In the genomic region with DNA sequence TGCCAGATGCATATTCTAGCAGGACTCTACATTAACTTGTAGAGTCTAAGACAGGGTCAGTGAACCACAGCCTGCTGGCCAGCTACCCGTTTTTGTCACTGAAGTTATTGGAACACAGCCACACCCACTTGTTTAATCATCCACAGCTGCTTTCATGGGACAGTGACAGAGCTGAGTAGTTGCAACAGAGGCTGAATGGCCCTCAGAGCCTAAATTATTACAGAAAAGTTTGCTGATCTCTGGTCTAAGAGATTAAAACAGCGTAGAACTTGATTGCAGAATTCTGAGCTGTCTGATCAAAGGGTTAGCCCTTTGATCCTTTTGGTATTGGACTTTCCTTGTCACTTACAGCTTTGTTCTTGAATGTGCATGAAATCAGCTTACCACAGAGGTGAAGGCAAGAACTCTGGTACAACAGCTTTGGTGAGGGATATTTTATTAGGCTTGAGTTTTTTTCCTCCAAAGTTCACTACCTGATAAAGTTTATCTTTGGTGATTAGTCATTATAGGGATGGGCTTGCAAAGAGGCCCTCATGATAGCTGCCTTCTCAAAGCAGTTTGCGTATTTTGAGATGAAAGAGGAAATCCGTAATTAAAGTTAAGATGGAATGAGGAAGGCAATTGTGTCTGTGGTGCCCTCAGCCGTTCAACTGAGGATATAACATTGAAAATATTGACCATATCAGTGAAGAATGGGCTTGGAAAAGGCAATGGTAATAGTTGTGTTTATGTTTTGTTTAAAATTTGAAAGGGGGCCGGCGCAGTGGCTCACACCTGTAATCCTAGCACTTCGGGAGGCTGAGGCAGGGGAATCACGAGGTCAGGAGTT, we compare ENCODE assay signal across 1 cellular context.
TF ChIP-seq lines count a peak whose summit lies in the region.

No MANE protein-coding gene starts in this region.

TF ChIP-seq in HepG2, 621 proteins besides CTCF, POLR2A, EP300 and RAD21 (continued from another document and continues in another):
- TF ChIP-seq ZNF580 (CRISPR knock-in tag; IDR thresholded peaks at IDR 0.05; ENCODE audit: borderline replicate concordance, low read depth), result no peak
- TF ChIP-seq ZNF768 (CRISPR knock-in tag; IDR thresholded peaks at IDR 0.05), result no peak
- 0 out of 2 replicates have a peak, but pooled peaks have one; percentile 29 for TF ChIP-seq EHMT2 (IDR thresholded peaks at IDR 0.05; ENCODE audit: borderline replicate concordance, low read depth, low read length)
- TF ChIP-seq SAFB2 (CRISPR knock-in tag; IDR thresholded peaks at IDR 0.05; ENCODE audit: borderline replicate concordance, low read depth), result no peak
- TF ChIP-seq ZNF605 (CRISPR knock-in tag; IDR thresholded peaks at IDR 0.05), result no peak
- TF ChIP-seq, protein P1, sequence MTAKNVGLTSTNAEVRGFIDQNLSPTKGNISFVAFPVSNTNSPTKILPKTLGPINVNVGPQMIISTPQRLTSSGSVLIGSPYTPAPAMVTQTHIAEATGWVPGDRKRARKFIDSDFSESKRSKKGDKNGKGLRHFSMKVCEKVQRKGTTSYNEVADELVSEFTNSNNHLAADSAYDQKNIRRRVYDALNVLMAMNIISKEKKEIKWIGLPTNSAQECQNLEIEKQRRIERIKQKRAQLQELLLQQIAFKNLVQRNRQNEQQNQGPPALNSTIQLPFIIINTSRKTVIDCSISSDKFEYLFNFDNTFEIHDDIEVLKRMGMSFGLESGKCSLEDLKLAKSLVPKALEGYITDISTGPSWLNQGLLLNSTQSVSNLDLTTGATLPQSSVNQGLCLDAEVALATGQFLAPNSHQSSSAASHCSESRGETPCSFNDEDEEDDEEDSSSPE (CRISPR knock-in tag; IDR thresholded peaks at IDR 0.05), result no peak
- TF ChIP-seq, protein P2, sequence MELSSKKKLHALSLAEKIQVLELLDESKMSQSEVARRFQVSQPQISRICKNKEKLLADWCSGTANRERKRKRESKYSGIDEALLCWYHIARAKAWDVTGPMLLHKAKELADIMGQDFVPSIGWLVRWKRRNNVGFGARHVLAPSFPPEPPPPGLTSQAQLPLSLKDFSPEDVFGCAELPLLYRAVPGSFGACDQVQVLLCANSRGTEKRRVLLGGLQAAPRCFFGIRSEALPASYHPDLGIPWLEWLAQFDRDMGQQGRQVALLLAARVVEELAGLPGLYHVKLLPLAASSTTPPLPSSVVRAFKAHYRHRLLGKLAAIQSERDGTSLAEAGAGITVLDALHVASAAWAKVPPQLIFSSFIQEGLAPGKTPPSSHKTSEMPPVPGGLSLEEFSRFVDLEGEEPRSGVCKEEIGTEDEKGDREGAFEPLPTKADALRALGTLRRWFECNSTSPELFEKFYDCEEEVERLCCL (CRISPR knock-in tag; IDR thresholded peaks at IDR 0.05; ENCODE audit: borderline replicate concordance), result no peak
- no peak for TF ChIP-seq ZFP41 (CRISPR knock-in tag; IDR thresholded peaks at IDR 0.05; ENCODE audit: borderline replicate concordance)
- TF ChIP-seq FUBP1 (CRISPR knock-in tag; IDR thresholded peaks at IDR 0.05; ENCODE audit: borderline replicate concordance), result no peak
- TF ChIP-seq WIZ (CRISPR knock-in tag; IDR thresholded peaks at IDR 0.05), result no peak
- peak; percentile 60 for TF ChIP-seq GATAD2A (CRISPR knock-in tag; IDR thresholded peaks at IDR 0.05)
- no peak for TF ChIP-seq ZNF883 (CRISPR knock-in tag; IDR thresholded peaks at IDR 0.05; ENCODE audit: not compliant biosample characterization)
- TF ChIP-seq RBM22 (optimal IDR thresholded peaks at IDR 0.05; ENCODE audit: low read length), result no peak
- TF ChIP-seq ZNF7 (CRISPR knock-in tag; IDR thresholded peaks at IDR 0.05), result no peak
- no peak for TF ChIP-seq SYNCRIP (IDR thresholded peaks at IDR 0.05; ENCODE audit: insufficient read depth, low read depth, low read length)
- TF ChIP-seq, protein P3, sequence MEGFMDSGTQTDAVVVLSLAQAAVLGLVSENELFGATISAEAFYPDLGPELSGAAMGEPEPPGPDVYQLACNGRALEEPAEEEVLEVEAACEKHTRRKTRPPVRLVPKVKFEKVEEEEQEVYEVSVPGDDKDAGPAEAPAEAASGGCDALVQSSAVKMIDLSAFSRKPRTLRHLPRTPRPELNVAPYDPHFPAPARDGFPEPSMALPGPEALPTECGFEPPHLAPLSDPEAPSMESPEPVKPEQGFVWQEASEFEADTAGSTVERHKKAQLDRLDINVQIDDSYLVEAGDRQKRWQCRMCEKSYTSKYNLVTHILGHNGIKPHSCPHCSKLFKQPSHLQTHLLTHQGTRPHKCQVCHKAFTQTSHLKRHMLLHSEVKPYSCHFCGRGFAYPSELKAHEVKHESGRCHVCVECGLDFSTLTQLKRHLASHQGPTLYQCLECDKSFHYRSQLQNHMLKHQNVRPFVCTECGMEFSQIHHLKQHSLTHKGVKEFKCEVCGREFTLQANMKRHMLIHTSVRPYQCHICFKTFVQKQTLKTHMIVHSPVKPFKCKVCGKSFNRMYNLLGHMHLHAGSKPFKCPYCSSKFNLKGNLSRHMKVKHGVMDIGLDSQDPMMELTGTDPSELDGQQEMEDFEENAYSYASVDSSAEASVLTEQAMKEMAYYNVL (CRISPR knock-in tag; IDR thresholded peaks at IDR 0.05; ENCODE audit: borderline replicate concordance), result no peak
- no peak for TF ChIP-seq ZNF10 (CRISPR knock-in tag; IDR thresholded peaks at IDR 0.05; ENCODE audit: borderline replicate concordance, low read depth)
- TF ChIP-seq ARNTL (CRISPR knock-in tag; IDR thresholded peaks at IDR 0.05), result no peak
- TF ChIP-seq KDM5B (CRISPR knock-in tag; IDR thresholded peaks at IDR 0.05; ENCODE audit: borderline replicate concordance), result no peak
- peak; percentile 63 for TF ChIP-seq ARID5B (CRISPR knock-in tag; IDR thresholded peaks at IDR 0.05)
- TF ChIP-seq, protein P4, sequence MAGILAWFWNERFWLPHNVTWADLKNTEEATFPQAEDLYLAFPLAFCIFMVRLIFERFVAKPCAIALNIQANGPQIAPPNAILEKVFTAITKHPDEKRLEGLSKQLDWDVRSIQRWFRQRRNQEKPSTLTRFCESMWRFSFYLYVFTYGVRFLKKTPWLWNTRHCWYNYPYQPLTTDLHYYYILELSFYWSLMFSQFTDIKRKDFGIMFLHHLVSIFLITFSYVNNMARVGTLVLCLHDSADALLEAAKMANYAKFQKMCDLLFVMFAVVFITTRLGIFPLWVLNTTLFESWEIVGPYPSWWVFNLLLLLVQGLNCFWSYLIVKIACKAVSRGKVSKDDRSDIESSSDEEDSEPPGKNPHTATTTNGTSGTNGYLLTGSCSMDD (CRISPR knock-in tag; IDR thresholded peaks at IDR 0.05), result no peak
- TF ChIP-seq ZNF749 (CRISPR knock-in tag; IDR thresholded peaks at IDR 0.05; ENCODE audit: borderline replicate concordance), result no peak
- no peak for TF ChIP-seq MIXL1 (CRISPR knock-in tag; IDR thresholded peaks at IDR 0.05)
- no peak for TF ChIP-seq RCOR2 (CRISPR knock-in tag; IDR thresholded peaks at IDR 0.05)
- TF ChIP-seq FOSL2 (CRISPR knock-in tag; IDR thresholded peaks at IDR 0.05), result peak; percentile 71; the same call in 1 of the 2 replicates
- TF ChIP-seq, protein P5, sequence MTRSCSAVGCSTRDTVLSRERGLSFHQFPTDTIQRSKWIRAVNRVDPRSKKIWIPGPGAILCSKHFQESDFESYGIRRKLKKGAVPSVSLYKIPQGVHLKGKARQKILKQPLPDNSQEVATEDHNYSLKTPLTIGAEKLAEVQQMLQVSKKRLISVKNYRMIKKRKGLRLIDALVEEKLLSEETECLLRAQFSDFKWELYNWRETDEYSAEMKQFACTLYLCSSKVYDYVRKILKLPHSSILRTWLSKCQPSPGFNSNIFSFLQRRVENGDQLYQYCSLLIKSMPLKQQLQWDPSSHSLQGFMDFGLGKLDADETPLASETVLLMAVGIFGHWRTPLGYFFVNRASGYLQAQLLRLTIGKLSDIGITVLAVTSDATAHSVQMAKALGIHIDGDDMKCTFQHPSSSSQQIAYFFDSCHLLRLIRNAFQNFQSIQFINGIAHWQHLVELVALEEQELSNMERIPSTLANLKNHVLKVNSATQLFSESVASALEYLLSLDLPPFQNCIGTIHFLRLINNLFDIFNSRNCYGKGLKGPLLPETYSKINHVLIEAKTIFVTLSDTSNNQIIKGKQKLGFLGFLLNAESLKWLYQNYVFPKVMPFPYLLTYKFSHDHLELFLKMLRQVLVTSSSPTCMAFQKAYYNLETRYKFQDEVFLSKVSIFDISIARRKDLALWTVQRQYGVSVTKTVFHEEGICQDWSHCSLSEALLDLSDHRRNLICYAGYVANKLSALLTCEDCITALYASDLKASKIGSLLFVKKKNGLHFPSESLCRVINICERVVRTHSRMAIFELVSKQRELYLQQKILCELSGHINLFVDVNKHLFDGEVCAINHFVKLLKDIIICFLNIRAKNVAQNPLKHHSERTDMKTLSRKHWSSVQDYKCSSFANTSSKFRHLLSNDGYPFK (CRISPR knock-in tag; IDR thresholded peaks at IDR 0.05; ENCODE audit: borderline replicate concordance), result no peak
- TF ChIP-seq ZFP90 (CRISPR knock-in tag; IDR thresholded peaks at IDR 0.05; ENCODE audit: borderline replicate concordance), result no peak
- no peak for TF ChIP-seq ZBTB38 (CRISPR knock-in tag; IDR thresholded peaks at IDR 0.05)
- no peak for TF ChIP-seq NAIF1 (CRISPR knock-in tag; IDR thresholded peaks at IDR 0.05; ENCODE audit: borderline replicate concordance)
- TF ChIP-seq, protein P6, sequence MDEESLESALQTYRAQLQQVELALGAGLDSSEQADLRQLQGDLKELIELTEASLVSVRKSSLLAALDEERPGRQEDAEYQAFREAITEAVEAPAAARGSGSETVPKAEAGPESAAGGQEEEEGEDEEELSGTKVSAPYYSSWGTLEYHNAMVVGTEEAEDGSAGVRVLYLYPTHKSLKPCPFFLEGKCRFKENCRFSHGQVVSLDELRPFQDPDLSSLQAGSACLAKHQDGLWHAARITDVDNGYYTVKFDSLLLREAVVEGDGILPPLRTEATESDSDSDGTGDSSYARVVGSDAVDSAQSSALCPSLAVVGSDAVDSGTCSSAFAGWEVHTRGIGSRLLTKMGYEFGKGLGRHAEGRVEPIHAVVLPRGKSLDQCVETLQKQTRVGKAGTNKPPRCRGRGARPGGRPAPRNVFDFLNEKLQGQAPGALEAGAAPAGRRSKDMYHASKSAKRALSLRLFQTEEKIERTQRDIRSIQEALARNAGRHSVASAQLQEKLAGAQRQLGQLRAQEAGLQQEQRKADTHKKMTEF (CRISPR knock-in tag; IDR thresholded peaks at IDR 0.05), result no peak
- no peak for TF ChIP-seq PHB2 (IDR thresholded peaks at IDR 0.05; ENCODE audit: partially characterized antibody)
- no peak for TF ChIP-seq ZFP37 (CRISPR knock-in tag; IDR thresholded peaks at IDR 0.05; ENCODE audit: borderline replicate concordance)
- TF ChIP-seq ZNF674 (CRISPR knock-in tag; IDR thresholded peaks at IDR 0.05; ENCODE audit: low read depth), result no peak
- TF ChIP-seq CEBPB (IDR thresholded peaks at IDR 0.05; ENCODE audit: borderline replicate concordance, low read depth, low read length), result peak; percentile 88; the same call in 1 of the 2 replicates
- TF ChIP-seq MED8 (CRISPR knock-in tag; IDR thresholded peaks at IDR 0.05; ENCODE audit: insufficient replicate concordance), result no peak
- TF ChIP-seq KLF6 (CRISPR knock-in tag; IDR thresholded peaks at IDR 0.05), result no peak
- no peak for TF ChIP-seq ZMAT3 (CRISPR knock-in tag; conservative IDR thresholded peaks at IDR 0.05)
- no peak for TF ChIP-seq RFX1 (IDR thresholded peaks at IDR 0.05)
- TF ChIP-seq JUNB (CRISPR knock-in tag; IDR thresholded peaks at IDR 0.05; ENCODE audit: borderline replicate concordance), result 0 out of 2 replicates have a peak, but pooled peaks have one; percentile 22
- TF ChIP-seq HES4 (CRISPR knock-in tag; IDR thresholded peaks at IDR 0.05; ENCODE audit: borderline replicate concordance), result no peak
- TF ChIP-seq, protein P7, sequence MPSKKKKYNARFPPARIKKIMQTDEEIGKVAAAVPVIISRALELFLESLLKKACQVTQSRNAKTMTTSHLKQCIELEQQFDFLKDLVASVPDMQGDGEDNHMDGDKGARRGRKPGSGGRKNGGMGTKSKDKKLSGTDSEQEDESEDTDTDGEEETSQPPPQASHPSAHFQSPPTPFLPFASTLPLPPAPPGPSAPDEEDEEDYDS (CRISPR knock-in tag; IDR thresholded peaks at IDR 0.05), result no peak; the same call in 1 of the 2 replicates
- no peak for TF ChIP-seq ZSCAN12 (CRISPR knock-in tag; IDR thresholded peaks at IDR 0.05)
- no peak; the same call in 1 of the 2 replicates for TF ChIP-seq ZNF331 (CRISPR knock-in tag; IDR thresholded peaks at IDR 0.05)
- no peak for TF ChIP-seq ATF7 (IDR thresholded peaks at IDR 0.05)
- TF ChIP-seq ATF7 (CRISPR knock-in tag; IDR thresholded peaks at IDR 0.05), result no peak
- no peak for TF ChIP-seq TBL1XR1 (IDR thresholded peaks at IDR 0.05; ENCODE audit: borderline replicate concordance, low read length, partially characterized antibody)
